In genomic region chr5:143151056-143151455, GRCh38 we compare ENCODE assay signal across 21 cellular contexts.
DNase-seq lines count a peak whose midpoint lies in the region; ATAC-seq, FAIRE-seq and TF ChIP-seq lines count a peak whose summit lies in the region.
"Had no signal": no experiment of that assay in that cellular context is flagged by ENCODE, and none has a peak within 500 bp of the region (broad histone marks: within the 10 kb centered on the region; RNA-seq: fewer than 3 reads in every experiment).

No MANE protein-coding gene starts in this region.

- H3K36me3 ChIP-seq in Karpas-422 (ENCODE audit: insufficient read depth, low read length) (peaks cover 37% of the 10 kb centered on the region; the same call in 1 of the 2 replicates), PC-3 (ENCODE audit: low read depth, low read length) (no peaks in the 10 kb centered on the region), GM12878 (ENCODE audit: control insufficient read depth in 2 of 2, insufficient read depth in 2 of 2, low read length in 1 of 2) (peaks cover 6% of the 10 kb centered on the region in 2 experiments)
- H3K36me3 ChIP-seq: HAP-1 had no signal

- POLR2A ChIA-PET in PC-3 (lab: Charles Lee; ENCODE audit: unreplicated experiment) = no interaction called here
- POLR2A ChIA-PET in GM12878 (lab: Charles Lee) = interaction anchor here (0.7 kb wide), 1 partner anchor 20 kb away, joined by 4 read pairs; no protein-coding TSS in a partner anchor

- H2AFZ ChIP-seq in Karpas-422 (ENCODE audit: low read length) = no peak overlapping the region
- no peak overlapping the region for H2AFZ ChIP-seq in PC-3 (ENCODE audit: low read length)
- no peak overlapping the region for H2AFZ ChIP-seq in GM12878 (ENCODE audit: control insufficient read depth, low read depth, low read length)

- ATAC-seq in PC-3 (0 out of 2 replicates have a peak, but pooled peaks have one; percentile 26), GM12878 (no peak)
- ATAC-seq: A549 had no signal

- H3F3A ChIP-seq in PC-3 (ENCODE audit: low read length, unreplicated experiment) = no peaks in the 10 kb centered on the region

- no peaks in the 10 kb centered on the region for H3K9me2 ChIP-seq in Karpas-422 (replicated peaks; ENCODE audit: insufficient read depth, low read length)
- no peaks in the 10 kb centered on the region for H3K9me2 ChIP-seq in PC-3 (replicated peaks; ENCODE audit: low read length)

- no peak for TF ChIP-seq EP300 in GM12878 (IDR thresholded peaks at IDR 0.05; ENCODE audit: borderline replicate concordance in 1 of 2, control insufficient read depth in 1 of 2, low read depth in 2 of 2, low read length in 2 of 2)

- H3K4me3 ChIP-seq in Karpas-422 (ENCODE audit: low read length) (no peak overlapping the region), PC-3 (ENCODE audit: low read length) (no peak overlapping the region), GM12878 (no peak overlapping the region)
- H3K4me3 ChIP-seq: A549, HAP-1 had no signal

- H3K9me3 ChIP-seq in Karpas-422 (ENCODE audit: low read length) (no peaks in the 10 kb centered on the region), PC-3 (ENCODE audit: low read length) (no peaks in the 10 kb centered on the region), GM12878 (replicated peaks; ENCODE audit: control insufficient read depth, insufficient read depth, low read length) (no peaks in the 10 kb centered on the region)
- H3K9me3 ChIP-seq: A549, HAP-1 had no signal

- TF ChIP-seq CTCF in PC-3 (conservative IDR thresholded peaks at IDR 0.05; ENCODE audit: low read depth, low read length) (no peak), GM12878 (IDR thresholded peaks at IDR 0.05 in 2 of 3, conservative IDR thresholded peaks at IDR 0.05 in 1 of 3; ENCODE audit: control insufficient read depth in 2 of 3, extremely low read depth in 1 of 3, insufficient read depth in 1 of 3, low read depth in 3 of 3, low read length in 3 of 3) (no peak)

- H3K79me2 ChIP-seq in Karpas-422 (ENCODE audit: low read length) (peaks cover 7% of the 10 kb centered on the region; the same call in 1 of the 2 replicates), PC-3 (ENCODE audit: low read length) (no peaks in the 10 kb centered on the region), GM12878 (ENCODE audit: control insufficient read depth, insufficient read depth, low read length) (no peaks in the 10 kb centered on the region)

- CTCF ChIA-PET in PC-3 (lab: Charles Lee) (no interaction called here), GM12878 (lab: Yijun Ruan, JAX) (no interaction called here)

- SMC1A ChIA-PET in GM12878 (lab: Charles Lee; ENCODE audit: uncharacterized antibody, unreplicated experiment) = interaction anchor here (1.3 to 9.2 kb wide), 2 partner anchors 20 to 38 kb away, joined by 3 to 49 read pairs; no protein-coding TSS in a partner anchor

- BruUV-seq in PC-3 (replicated peaks; lab: Mats Ljungman, UMichigan) (no TSS peak), GM12878 (replicated peaks; lab: Mats Ljungman, UMichigan) (TSS peak; percentile 11)

- H3K27me3 ChIP-seq in Karpas-422 (ENCODE audit: low read length) = no peaks in the 10 kb centered on the region
- no peaks in the 10 kb centered on the region for H3K27me3 ChIP-seq in PC-3 (ENCODE audit: low read length)
- no peaks in the 10 kb centered on the region for H3K27me3 ChIP-seq in GM12878 (replicated peaks in 1 of 2; ENCODE audit: control insufficient read depth in 2 of 2, insufficient read depth in 2 of 2, low read length in 1 of 2)

- intact Hi-C loops in PC-3 (cut with micrococcal nuclease) = no loop called here
- intact Hi-C loops in GM12878 (cut with micrococcal nuclease; ENCODE audit: unreplicated experiment) = no loop called here

- no peaks in the 10 kb centered on the region for H4K20me1 ChIP-seq in Karpas-422 (ENCODE audit: insufficient read depth, low read depth, low read length)
- H4K20me1 ChIP-seq in PC-3 (ENCODE audit: low read length) = no peaks in the 10 kb centered on the region
- no peaks in the 10 kb centered on the region for H4K20me1 ChIP-seq in GM12878 (ENCODE audit: control insufficient read depth, insufficient read depth)

- H3K27ac ChIP-seq in Karpas-422 (ENCODE audit: low read length) = peak overlapping the region; percentile 61; the same call in 1 of the 2 replicates
- H3K27ac ChIP-seq in PC-3 (ENCODE audit: low read length) = no peak overlapping the region
- no peak overlapping the region for H3K27ac ChIP-seq in GM12878 (ENCODE audit: control insufficient read depth, insufficient read depth)
- H3K27ac ChIP-seq: A549 had no signal

- H3K4me2 ChIP-seq in Karpas-422 (ENCODE audit: low read depth, low read length, poor library complexity, severe bottlenecking) (no peak overlapping the region), PC-3 (ENCODE audit: low read length) (no peak overlapping the region), GM12878 (ENCODE audit: control insufficient read depth, insufficient read depth) (no peak overlapping the region)
- H3K4me2 ChIP-seq: A549 had no signal

- H3K9ac ChIP-seq in Karpas-422 (ENCODE audit: low read length) (no peak overlapping the region), PC-3 (ENCODE audit: low read length) (no peak overlapping the region), GM12878 (ENCODE audit: control insufficient read depth, insufficient read depth, low read length) (no peak overlapping the region)

- in situ Hi-C loops in GM12878 (cut with MboI) = no loop called here

- peaks cover 74% of the 10 kb centered on the region for H3K4me1 ChIP-seq in Karpas-422 (ENCODE audit: low read length)
- peaks cover 20% of the 10 kb centered on the region for H3K4me1 ChIP-seq in PC-3 (ENCODE audit: insufficient read depth, low read length)
- H3K4me1 ChIP-seq in GM12878 (ENCODE audit: control insufficient read depth, insufficient read depth, low read length) = no peaks in the 10 kb centered on the region
- H3K4me1 ChIP-seq: HAP-1 had no signal

- TF ChIP-seq POLR2A in GM12878 (IDR thresholded peaks at IDR 0.05; ENCODE audit: low read depth, low read length) = no peak

- RAD21 ChIA-PET in GM12878 (lab: Charles Lee; ENCODE audit: unreplicated experiment) = no interaction called here

- 90% methylated on average over 1 of the region's 1 CpG for WGBS in GM12878 (ENCODE audit: insufficient coverage, insufficient replicate concordance, low lambda C conversion rate, missing lambda C conversion rate)

- FAIRE-seq in GM12878 (lab: Jason Lieb, UNC) = no peak
- FAIRE-seq: A549, GM12892, H54 had no signal

- DNase-seq in Karpas-422 (no peak), PC-3 (peak; percentile 9), GM12878 (ENCODE audit: low read depth, low spot score) (no peak), NCI-H226 (no peak), AG08395 (ENCODE audit: low spot score) (no peak)
- DNase-seq in stimulated activated CD4-positive, alpha-beta T cell treated with anti-CD3 and anti-CD28 coated beads, Interleukin-12 subunit alpha, Interleukin-12 subunit beta, amount 100 ng/mL, for 4 hours = no peak
- DNase-seq: 8988T; ACHN; C1 segment of cervical spinal cord; Calu3; CD4-positive, alpha-beta memory T cell; COR-L47; DMS53; DMS79 treated with DMSO at 0.1 percent for 48 hours; GF-D8; GOT3; HFFc6 had no signal

- TF ChIP-seq RAD21 in GM12878 (IDR thresholded peaks at IDR 0.05; ENCODE audit: insufficient read depth, low read depth, low read length) = no peak

TF ChIP-seq in GM12878, 131 proteins besides CTCF, POLR2A, EP300 and RAD21 (continues in another document):
- TF ChIP-seq CBX3 (IDR thresholded peaks at IDR 0.05; ENCODE audit: borderline replicate concordance, low read depth) (no peak), IKZF1 (conservative IDR thresholded peaks at IDR 0.05) (no peak), ATF2 (IDR thresholded peaks at IDR 0.05; ENCODE audit: low read length) (no peak), SMARCA5 (IDR thresholded peaks at IDR 0.05) (no peak), SRF (IDR thresholded peaks at IDR 0.05; ENCODE audit: low read depth in 2 of 2, low read length in 2 of 2) (no peak), ZBTB11 (CRISPR knock-in tag; IDR thresholded peaks at IDR 0.05) (no peak)
